Comparison of ENCODE assay signal across 15 cellular contexts in the genomic region with DNA sequence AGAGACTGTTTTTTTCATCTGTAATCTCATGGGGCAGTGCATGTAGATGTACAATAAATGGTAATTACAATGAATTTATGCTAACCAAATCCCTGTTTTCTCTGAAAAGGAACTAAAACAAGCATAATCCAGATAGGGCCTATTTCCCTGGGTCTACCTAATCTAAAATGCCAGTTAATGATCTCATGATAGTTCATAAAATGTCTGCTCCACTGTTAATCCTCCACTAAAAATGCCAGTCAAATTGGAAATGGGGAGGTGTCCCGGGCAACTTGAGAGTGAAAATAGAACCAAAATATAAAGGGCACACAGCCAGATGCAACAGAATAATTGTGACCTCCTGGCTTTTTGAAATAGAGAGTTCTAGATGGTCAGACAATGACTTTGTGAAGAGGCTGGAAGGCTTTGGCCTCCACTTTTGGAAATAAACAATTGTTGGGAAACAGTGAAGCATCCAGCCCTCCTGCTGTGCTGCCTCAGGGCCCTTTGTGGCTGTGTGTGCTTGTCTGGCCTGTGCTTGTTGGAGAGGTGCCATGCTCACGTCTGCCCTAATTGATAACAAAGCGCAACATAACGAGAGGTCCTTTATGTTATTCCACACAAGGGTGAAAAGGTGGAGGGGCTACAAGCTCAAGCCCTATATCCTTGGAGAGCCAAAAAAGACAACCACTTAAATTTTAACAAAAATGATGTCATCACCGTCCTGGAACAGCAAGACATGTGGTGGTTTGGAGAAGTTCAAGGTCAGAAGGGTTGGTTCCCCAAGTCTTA.
DNase-seq lines count a peak whose midpoint lies in the region; TF ChIP-seq lines count a peak whose summit lies in the region.
"Had no signal": no experiment of that assay in that cellular context is flagged by ENCODE, and none has a peak within 500 bp of the region (broad histone marks: within the 10 kb centered on the region; RNA-seq: fewer than 3 reads in every experiment).

No MANE protein-coding gene starts in this region.

- H3K27me3 Mint-ChIP-seq in osteocyte (ENCODE audit: unreplicated experiment) (no peaks in the 10 kb centered on the region), endothelial cell (ENCODE audit: unreplicated experiment) (peaks cover 5% of the 10 kb centered on the region)
- H3K27me3 Mint-ChIP-seq: activated CD4-positive, alpha-beta memory T cell treated with anti-CD3 and anti-CD28 coated beads for 36 hours; CD4-positive, alpha-beta T cell had no signal

- H3K4me3 Mint-ChIP-seq in osteocyte (ENCODE audit: unreplicated experiment) (no peak overlapping the region), endothelial cell (ENCODE audit: unreplicated experiment) (no peak overlapping the region)
- H3K4me3 Mint-ChIP-seq: activated CD4-positive, alpha-beta memory T cell treated with anti-CD3 and anti-CD28 coated beads for 36 hours; CD4-positive, alpha-beta T cell; neural crest cell had no signal

- H3K27ac Mint-ChIP-seq in osteocyte (ENCODE audit: unreplicated experiment) (peak overlapping the region; percentile 39), endothelial cell (ENCODE audit: unreplicated experiment) (no peak overlapping the region)
- H3K27ac Mint-ChIP-seq: activated CD4-positive, alpha-beta memory T cell treated with anti-CD3 and anti-CD28 coated beads for 36 hours; CD4-positive, alpha-beta T cell had no signal

- in situ Hi-C loops in HAP-1 (cut with MboI; ENCODE audit: low sequenced_read_pairs), result no loop called here

- H3K9me3 ChIP-seq in HAP-1, result no peaks in the 10 kb centered on the region
- H3K9me3 ChIP-seq: breast epithelium, left ventricle myocardium inferior had no signal

- H3K9me3 Mint-ChIP-seq in osteocyte (ENCODE audit: unreplicated experiment) (no peaks in the 10 kb centered on the region), endothelial cell (ENCODE audit: unreplicated experiment) (no peaks in the 10 kb centered on the region)
- H3K9me3 Mint-ChIP-seq: activated CD4-positive, alpha-beta memory T cell treated with anti-CD3 and anti-CD28 coated beads for 36 hours; CD4-positive, alpha-beta T cell; neural crest cell had no signal

- H3K36me3 Mint-ChIP-seq in osteocyte (ENCODE audit: unreplicated experiment) (peaks cover 39% of the 10 kb centered on the region), endothelial cell (ENCODE audit: low read depth, unreplicated experiment) (peaks cover 34% of the 10 kb centered on the region)
- H3K36me3 Mint-ChIP-seq: activated CD4-positive, alpha-beta memory T cell treated with anti-CD3 and anti-CD28 coated beads for 36 hours had no signal

- DNase-seq in HAP-1 (ENCODE audit: low spot score in 2 of 2), result peak; percentile 53 to 81
- DNase-seq in NCI-H146 (lab: John Stamatoyannopoulos, UW), result peak; percentile 67
- peak; percentile 7 for DNase-seq in SKM-1 (lab: John Stamatoyannopoulos, UW; ENCODE audit: unreplicated experiment)
- DNase-seq in osteocyte (ENCODE audit: extremely low spot score, unreplicated experiment), result no peak
- DNase-seq in mesenteric fat pad (ENCODE audit: low spot score), result no peak
- no peak for DNase-seq in endothelial cell (ENCODE audit: low spot score)
- DNase-seq in NCI-H1048 (lab: John Stamatoyannopoulos, UW), result no peak
- DNase-seq: activated CD4-positive, alpha-beta memory T cell treated with anti-CD3 and anti-CD28 coated beads for 36 hours; activated effector memory CD4-positive, alpha-beta T cell treated with Interleukin-2 at 50 U/mL for 16 hours; CD4-positive, alpha-beta T cell; left ventricle myocardium inferior; NCI-H187 treated with DMSO at 0.1 percent for 48 hours; T-helper 9 cell had no signal

- TF ChIP-seq CTCF in osteocyte (IDR thresholded peaks at IDR 0.05) (no peak), endothelial cell (IDR thresholded peaks at IDR 0.05; ENCODE audit: unreplicated experiment) (no peak)

- H3K27me3 ChIP-seq in HAP-1 (ENCODE audit: low read depth), result no peaks in the 10 kb centered on the region
- H3K27me3 ChIP-seq: breast epithelium had no signal

- peaks cover 58% of the 10 kb centered on the region for H3K4me1 ChIP-seq in HAP-1
- H3K4me1 ChIP-seq: breast epithelium had no signal

- H3K4me1 Mint-ChIP-seq in osteocyte (ENCODE audit: unreplicated experiment), result peaks cover 70% of the 10 kb centered on the region
- peaks cover 23% of the 10 kb centered on the region for H3K4me1 Mint-ChIP-seq in endothelial cell (ENCODE audit: unreplicated experiment)

- H3K4me3 ChIP-seq in HAP-1, result no peak overlapping the region
- H3K4me3 ChIP-seq: breast epithelium, left ventricle myocardium inferior had no signal

- no peaks in the 10 kb centered on the region; the same call in none of the 2 replicates for H3K36me3 ChIP-seq in HAP-1 (replicated peaks)
- H3K36me3 ChIP-seq: breast epithelium had no signal

Comparison
In these comparisons a context has a peak if more than half of its experiments do, and no peak if none do; other contexts are left out.
1. DNase-seq: peak in HAP-1 (2 of 2), NCI-H146 (single experiment) and SKM-1 (single experiment); none in osteocyte (single experiment), mesenteric fat pad (single experiment), endothelial cell (single experiment) and NCI-H1048 (single experiment).